9 cellular contexts compared by ENCODE assay signal in the genomic region with DNA sequence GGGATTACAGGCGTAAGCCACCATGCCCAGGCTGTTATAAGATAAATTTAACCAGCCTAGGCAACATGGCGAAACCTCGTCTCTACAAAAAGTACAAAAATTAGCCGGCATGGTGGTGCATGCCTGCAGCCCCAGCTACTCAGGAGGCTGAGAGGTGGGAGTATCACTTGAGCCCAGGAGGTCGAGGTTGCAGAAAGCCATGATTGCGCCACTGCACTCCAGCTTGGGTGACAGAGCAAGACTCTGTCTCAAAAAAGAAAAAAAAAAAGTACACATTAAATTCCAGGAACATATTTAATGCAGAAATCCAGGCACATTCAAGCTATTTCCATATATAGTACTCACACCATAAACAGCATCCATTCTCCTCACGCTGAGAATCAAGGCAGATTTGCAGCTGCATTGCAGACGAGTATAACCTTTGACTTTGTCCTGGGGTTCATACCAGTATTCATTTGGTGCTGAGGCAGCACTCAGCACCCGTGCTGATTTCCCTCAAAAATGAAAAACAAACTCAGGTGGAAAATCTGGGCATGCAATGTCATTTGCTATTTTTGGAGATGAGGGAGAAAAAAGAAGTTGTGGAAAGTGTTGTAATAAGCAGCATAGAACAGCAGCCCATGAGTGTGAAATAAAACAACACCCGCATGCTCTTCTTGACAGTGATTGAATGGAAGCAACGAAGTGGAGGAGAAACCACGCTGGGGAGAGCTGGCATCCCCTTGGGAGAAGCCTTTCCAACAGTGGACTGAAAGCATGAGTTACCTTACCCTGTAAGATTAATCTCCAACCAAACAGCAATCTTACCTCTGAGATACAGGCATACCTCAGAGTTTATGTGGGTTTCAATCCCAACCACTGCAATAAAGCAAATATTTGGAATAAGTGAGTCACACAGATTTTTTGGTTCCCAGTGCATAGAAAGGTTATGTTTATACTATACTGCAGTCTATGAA. TPM values are rescaled to one million over a fixed set of nuclear protein-coding genes. Genes with fewer than 3 reads are reported as not detected.
DNase-seq lines count a peak whose midpoint lies in the region; ATAC-seq and TF ChIP-seq lines count a peak whose summit lies in the region.
"Had no signal": no experiment of that assay in that cellular context is flagged by ENCODE, and none has a peak within 500 bp of the region (broad histone marks: within the 10 kb centered on the region; RNA-seq: fewer than 3 reads in every experiment).

No MANE protein-coding gene starts in this region.

- H3F3A ChIP-seq in PC-3 (ENCODE audit: low read length, unreplicated experiment), result peaks cover 5% of the 10 kb centered on the region

- no peaks in the 10 kb centered on the region for H3K9me3 ChIP-seq in PC-3 (ENCODE audit: low read length)

- DNase-seq in activated CD4-positive, CD25-positive, alpha-beta regulatory T cell treated with anti-CD3 and anti-CD28 coated beads, Interleukin-2, amount 50 U/mL, for 72 hours, result no peak
- peak; percentile 97 for DNase-seq in PC-3
- DNase-seq in fibroblast of pulmonary artery (ENCODE audit: low read depth), result peak; percentile 65
- DNase-seq in stimulated activated naive B cell treated with anti-CD40 and anti-IgM and Interleukin-4, amounts not matched to agents 10 μg/mL and 1 μg/mL and 100 μg/mL, for 72 hours, result no peak
- no peak for DNase-seq in T-helper 1 cell
- no peak for DNase-seq in NCI-H2107 treated with DMSO at 0.1 percent for 48 hours (lab: John Stamatoyannopoulos, UW; ENCODE audit: unreplicated experiment)
- DNase-seq in HuH-7.5 (ENCODE audit: low spot score), result no peak
- DNase-seq: C1 segment of cervical spinal cord had no signal

- peak overlapping the region; percentile 47 for H3K9ac ChIP-seq in PC-3 (ENCODE audit: low read length)

- H3K9me3 Mint-ChIP-seq in stimulated activated naive B cell treated with anti-CD40 and anti-IgM and Interleukin-4, amounts not matched to agents 10 μg/mL and 1 μg/mL and 100 μg/mL, for 72 hours, result no peaks in the 10 kb centered on the region

- H3K36me3 Mint-ChIP-seq in stimulated activated naive B cell treated with anti-CD40 and anti-IgM and Interleukin-4, amounts not matched to agents 10 μg/mL and 1 μg/mL and 100 μg/mL, for 72 hours, result peaks cover 0 to 2% of the 10 kb centered on the region in 2 donors

- no peak overlapping the region for H3K27ac Mint-ChIP-seq in stimulated activated naive B cell treated with anti-CD40 and anti-IgM and Interleukin-4, amounts not matched to agents 10 μg/mL and 1 μg/mL and 100 μg/mL, for 72 hours

- TSS peak; percentile 49 for BruUV-seq in PC-3 (replicated peaks; lab: Mats Ljungman, UMichigan)

- CTCF ChIA-PET in PC-3 (lab: Charles Lee), result no interaction called here

- intact Hi-C loops in PC-3 (cut with micrococcal nuclease), result loop anchor here (1.0 to 2.0 kb wide), 2 partner anchors 42 to 51 kb away; no protein-coding TSS in a partner anchor

- POLR2A ChIA-PET in PC-3 (lab: Charles Lee; ENCODE audit: unreplicated experiment), result interaction anchor here (0.6 kb wide), 1 partner anchor 52 kb away, joined by 4 read pairs; a partner anchor contains a TSS

- H3K4me3 ChIP-seq in PC-3 (ENCODE audit: low read length) (peak overlapping the region; percentile 49), fibroblast of pulmonary artery (replicated peaks; ENCODE audit: low read depth, low read length) (no peak overlapping the region)

- H3K79me2 ChIP-seq in PC-3 (ENCODE audit: low read length), result no peaks in the 10 kb centered on the region

- no peaks in the 10 kb centered on the region for H3K9me2 ChIP-seq in PC-3 (replicated peaks; ENCODE audit: low read length)

- TF ChIP-seq CTCF in PC-3 (conservative IDR thresholded peaks at IDR 0.05; ENCODE audit: low read depth, low read length), result no peak
- no peak for TF ChIP-seq CTCF in fibroblast of pulmonary artery (IDR thresholded peaks at IDR 0.05; ENCODE audit: low read length, missing control alignments)

- H3K4me1 ChIP-seq in PC-3 (ENCODE audit: insufficient read depth, low read length), result peaks cover 43% of the 10 kb centered on the region

- no peaks in the 10 kb centered on the region for H4K20me1 ChIP-seq in PC-3 (ENCODE audit: low read length)

- no peaks in the 10 kb centered on the region for H3K36me3 ChIP-seq in PC-3 (ENCODE audit: low read depth, low read length)

- peak; percentile 60 to 66 for ATAC-seq in activated CD4-positive, CD25-positive, alpha-beta regulatory T cell treated with anti-CD3 and anti-CD28 coated beads, Interleukin-2, amount 50 U/mL, for 24 hours
- peak; percentile 85 for ATAC-seq in PC-3
- ATAC-seq in stimulated activated naive B cell treated with anti-CD40 and anti-IgM and Interleukin-4, amounts not matched to agents 10 μg/mL and 1 μg/mL and 100 μg/mL, for 72 hours (replicated peaks), result peak; percentile 6 to 23

- peaks cover 30 to 42% of the 10 kb centered on the region in 2 donors for H3K27me3 Mint-ChIP-seq in stimulated activated naive B cell treated with anti-CD40 and anti-IgM and Interleukin-4, amounts not matched to agents 10 μg/mL and 1 μg/mL and 100 μg/mL, for 72 hours

- H2AFZ ChIP-seq in PC-3 (ENCODE audit: low read length), result peak overlapping the region; percentile 29; the same call in 1 of the 2 replicates

- no peaks in the 10 kb centered on the region for H3K27me3 ChIP-seq in PC-3 (ENCODE audit: low read length)

- no peak overlapping the region for H3K4me3 Mint-ChIP-seq in stimulated activated naive B cell treated with anti-CD40 and anti-IgM and Interleukin-4, amounts not matched to agents 10 μg/mL and 1 μg/mL and 100 μg/mL, for 72 hours

- peak overlapping the region; percentile 82 for H3K4me2 ChIP-seq in PC-3 (ENCODE audit: low read length)

- H3K4me1 Mint-ChIP-seq in stimulated activated naive B cell treated with anti-CD40 and anti-IgM and Interleukin-4, amounts not matched to agents 10 μg/mL and 1 μg/mL and 100 μg/mL, for 72 hours, result peaks cover 27 to 49% of the 10 kb centered on the region in 2 donors

- peak overlapping the region; percentile 88 for H3K27ac ChIP-seq in PC-3 (ENCODE audit: low read length)

RNA-seq across cellular contexts. Expression of a gene that starts 46.8 kb away (rescaled TPM):
- total RNA-seq in PC-3 (2014; rRNA removed), result 43.3 and 51.1 TPM in 2 replicates

RNA-seq across cellular contexts. Expression of a gene that starts 51.6 kb away (rescaled TPM):
- total RNA-seq in PC-3 (2014; rRNA removed), result 46.8 and 47.9 TPM in 2 replicates

Comparison
In these comparisons a context has a peak if more than half of its experiments do, and no peak if none do; other contexts are left out.
1. ATAC-seq: peak in every context shown above with its lines; median percentile 85 in PC-3; 63 in activated CD4-positive, CD25-positive, alpha-beta regulatory T cell treated with anti-CD3 and anti-CD28 coated beads, Interleukin-2, amount 50 U/mL, for 24 hours; 14 in stimulated activated naive B cell treated with anti-CD40 and anti-IgM and Interleukin-4, amounts not matched to agents 10 μg/mL and 1 μg/mL and 100 μg/mL, for 72 hours.
2. DNase-seq: peak in PC-3 (single experiment) and fibroblast of pulmonary artery (single experiment); none in activated CD4-positive, CD25-positive, alpha-beta regulatory T cell treated with anti-CD3 and anti-CD28 coated beads, Interleukin-2, amount 50 U/mL, for 72 hours (single experiment), stimulated activated naive B cell treated with anti-CD40 and anti-IgM and Interleukin-4, amounts not matched to agents 10 μg/mL and 1 μg/mL and 100 μg/mL, for 72 hours (single experiment), T-helper 1 cell (0 of 5), NCI-H2107 treated with DMSO at 0.1 percent for 48 hours (single experiment) and HuH-7.5 (single experiment).